ENCODE assay signal across 9 cellular contexts in genomic region chr22:41844513-41844912, GRCh38. TPM values are rescaled to one million over a fixed set of nuclear protein-coding genes. Genes with fewer than 3 reads are reported as not detected.
A peak's percentile ranks its signal among the peaks of the same experiment; 100 is the strongest.
DNase-seq lines count a peak whose midpoint lies in the region; ATAC-seq and TF ChIP-seq lines count a peak whose summit lies in the region.
"Had no signal": no experiment of that assay in that cellular context is flagged by ENCODE, and none has a peak within 500 bp of the region (broad histone marks: within the 10 kb centered on the region; RNA-seq: fewer than 3 reads in every experiment).

No MANE protein-coding gene starts in this region.

- H3K4me3 Mint-ChIP-seq in activated naive CD4-positive, alpha-beta T cell treated with anti-CD3 and anti-CD28 coated beads for 36 hours: no peak overlapping the region

- TF ChIP-seq POLR2A in suprapubic skin (IDR thresholded peaks at IDR 0.05): no peak

- H3K27ac ChIP-seq in SU-DHL-6 (ENCODE audit: low read depth, low read length): peak overlapping the region; percentile 5
- H3K27ac ChIP-seq in suprapubic skin: peak overlapping the region; percentile 83

- H3K9ac ChIP-seq in SU-DHL-6 (ENCODE audit: low read length): no peak overlapping the region

- peaks cover 83% of the 10 kb centered on the region for H3K4me1 Mint-ChIP-seq in activated naive CD4-positive, alpha-beta T cell treated with anti-CD3 and anti-CD28 coated beads for 36 hours (ENCODE audit: low read depth)

- CTCF ChIA-PET in activated naive CD4-positive, alpha-beta T cell treated with anti-CD3 and anti-CD28 coated beads for 36 hours (lab: Charles Lee): interaction anchor here (3.4 kb wide), 2 partner anchors 13 to 18 kb away, joined by 12 to 26 read pairs; no protein-coding TSS in a partner anchor

- ATAC-seq in GM21786 (IDR thresholded peaks at IDR 0.05; ENCODE audit: unreplicated experiment): no peak

- intact Hi-C loops in activated naive CD4-positive, alpha-beta T cell treated with anti-CD3 and anti-CD28 coated beads for 36 hours (cut with micrococcal nuclease): no loop called here

- H3K9me3 Mint-ChIP-seq in activated naive CD4-positive, alpha-beta T cell treated with anti-CD3 and anti-CD28 coated beads for 36 hours: no peaks in the 10 kb centered on the region

- H3K9me2 ChIP-seq in SU-DHL-6 (replicated peaks; ENCODE audit: insufficient read depth, low read length): no peaks in the 10 kb centered on the region

- peak overlapping the region; percentile 82 for H3K27ac Mint-ChIP-seq in activated naive CD4-positive, alpha-beta T cell treated with anti-CD3 and anti-CD28 coated beads for 36 hours

- peak overlapping the region; percentile 7 for H3K4me2 ChIP-seq in SU-DHL-6 (ENCODE audit: low read depth, low read length, poor library complexity, severe bottlenecking)

- H3K79me2 ChIP-seq in SU-DHL-6 (ENCODE audit: insufficient read depth, low read length): peaks cover 98% of the 10 kb centered on the region

- H3K4me3 ChIP-seq in SU-DHL-6 (ENCODE audit: insufficient read depth, low read length, poor library complexity, severe bottlenecking) (no peak overlapping the region), suprapubic skin (no peak overlapping the region)

- DNase-seq in activated naive CD4-positive, alpha-beta T cell treated with anti-CD3 and anti-CD28 coated beads for 36 hours: no peak
- no peak for DNase-seq in activated naive CD4-positive, alpha-beta T cell treated with Interleukin-2 at 50 U/mL for 16 hours
- DNase-seq in left kidney (ENCODE audit: low read depth, low spot score) (peak; percentile 39), suprapubic skin (ENCODE audit: low spot score in 2 of 2) (no peak), Ammon's horn (ENCODE audit: low spot score) (no peak), HuH-7.5 (ENCODE audit: low spot score) (no peak)
- DNase-seq: NCI-H2171 treated with DMSO at 0.1 percent for 48 hours had no signal

- no peaks in the 10 kb centered on the region for H3K27me3 ChIP-seq in SU-DHL-6 (ENCODE audit: low read length)
- H3K27me3 ChIP-seq in suprapubic skin: no peaks in the 10 kb centered on the region

- H3K27me3 Mint-ChIP-seq in activated naive CD4-positive, alpha-beta T cell treated with anti-CD3 and anti-CD28 coated beads for 36 hours (ENCODE audit: low read depth): no peaks in the 10 kb centered on the region

- H4K20me1 ChIP-seq in SU-DHL-6 (ENCODE audit: low read depth, low read length): peaks cover 11% of the 10 kb centered on the region

- no peak for TF ChIP-seq CTCF in SU-DHL-6 (IDR thresholded peaks at IDR 0.05; ENCODE audit: insufficient read depth, low read length, poor library complexity, severe bottlenecking)
- TF ChIP-seq CTCF in suprapubic skin (IDR thresholded peaks at IDR 0.05): no peak

- H3F3A ChIP-seq in SU-DHL-6 (ENCODE audit: insufficient read depth): peaks cover 9% of the 10 kb centered on the region; the same call in 1 of the 2 replicates

- H3K4me1 ChIP-seq in suprapubic skin: peaks cover 91% of the 10 kb centered on the region

- peaks cover 40% of the 10 kb centered on the region for H3K36me3 Mint-ChIP-seq in activated naive CD4-positive, alpha-beta T cell treated with anti-CD3 and anti-CD28 coated beads for 36 hours (ENCODE audit: low read depth)

- no peak overlapping the region for H2AFZ ChIP-seq in SU-DHL-6 (ENCODE audit: low read depth, low read length, severe bottlenecking)

- WGBS in suprapubic skin: 68% methylated on average over 3 of the region's 3 CpGs

- TF ChIP-seq EP300 in suprapubic skin (IDR thresholded peaks at IDR 0.05): no peak

- H3K9me3 ChIP-seq in SU-DHL-6 (ENCODE audit: insufficient read depth, low read length): no peaks in the 10 kb centered on the region
- no peaks in the 10 kb centered on the region for H3K9me3 ChIP-seq in suprapubic skin

- H3K36me3 ChIP-seq in SU-DHL-6 (ENCODE audit: low read length) (peaks cover 19% of the 10 kb centered on the region), suprapubic skin (no peaks in the 10 kb centered on the region)

RNA-seq across cellular contexts. Expression of gene SREBF2, which starts 11.6 kb away (rescaled TPM):
- total RNA-seq in activated naive CD4-positive, alpha-beta T cell treated with anti-CD3 and anti-CD28 coated beads for 36 hours: 100 to 1,000 TPM; 143 to 147 TPM
- total RNA-seq in suprapubic skin: 100 to 1,000 TPM in 3 of 4 donors, 10 to 100 TPM in 1; 97.5 to 160 (median 146) TPM

RNA-seq across cellular contexts. Expression of gene CCDC134, which starts 44.0 kb away (rescaled TPM):
- total RNA-seq in activated naive CD4-positive, alpha-beta T cell treated with anti-CD3 and anti-CD28 coated beads for 36 hours: 10 to 100 TPM; 17.0 to 19.3 TPM
- total RNA-seq in suprapubic skin: 10 to 100 TPM; 10.1 to 22.0 (median 15.2) TPM
